17 cellular contexts compared by ENCODE assay signal in the genomic region with DNA sequence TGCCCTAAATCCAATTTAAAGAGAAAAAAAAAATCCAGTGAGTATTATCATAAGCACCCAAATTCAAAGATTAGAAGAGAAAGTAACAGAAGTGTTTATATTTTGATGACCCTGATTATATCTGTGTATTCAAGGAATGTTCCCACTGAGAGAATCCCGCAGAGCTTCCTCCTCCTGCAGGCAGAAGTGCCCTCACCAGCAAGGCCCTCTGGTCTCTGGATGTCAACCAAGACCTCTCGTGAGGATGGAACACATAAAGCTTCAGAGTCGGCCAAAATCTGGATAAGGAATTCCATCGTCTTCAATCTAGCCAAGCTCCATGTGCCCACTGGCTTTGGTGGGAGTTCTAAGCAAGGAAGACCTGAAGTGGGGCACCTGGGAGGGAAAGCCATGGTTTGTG.
"Had no signal": no experiment of that assay in that cellular context is flagged by ENCODE, and none has a peak within 500 bp of the region (broad histone marks: within the 10 kb centered on the region; RNA-seq: fewer than 3 reads in every experiment).

No MANE protein-coding gene starts in this region.

- H3K4me1 ChIP-seq: adrenal gland, prostate gland had no signal

- H3K27me3 ChIP-seq: adrenal gland, testis had no signal

- DNase-seq: activated CD4-positive, alpha-beta T cell treated with anti-CD3 and anti-CD28 coated beads for 36 hours; activated CD4-positive, alpha-beta T cell treated with anti-CD3 and anti-CD28 coated beads, Interleukin-2, amount 50 U/mL, for 48 hours; activated gamma-delta T cell treated with Interleukin-2 at 50 U/mL for 16 hours; activated T-cell treated with anti-CD3 and anti-CD28 coated beads for 4 hours; adrenal gland; cortex of kidney; effector CD4-positive, alpha-beta T cell; hippocampal formation; lower lobe of right lung; occipital lobe; right cardiac atrium; stimulated activated CD4-positive, alpha-beta T cell treated with anti-CD3 and anti-CD28 coated beads, Interleukin-15, amount 100 ng/mL, for 24 hours; stimulated activated CD4-positive, alpha-beta T cell treated with anti-CD3 and anti-CD28 coated beads, Interleukin-2, amount 100 ng/mL, for 48 hours; T-cell; testis had no signal

- H3K9me3 ChIP-seq: adrenal gland, lower lobe of right lung, prostate gland, testis had no signal

- H3K27ac ChIP-seq: lower lobe of right lung, prostate gland, skin epidermis had no signal

- H3K4me3 ChIP-seq: adrenal gland, lower lobe of right lung, prostate gland, skin epidermis, testis had no signal

- H3K36me3 ChIP-seq: adrenal gland, lower lobe of right lung, prostate gland had no signal
